ENCODE assay signal across 1 cellular context in the genomic region with DNA sequence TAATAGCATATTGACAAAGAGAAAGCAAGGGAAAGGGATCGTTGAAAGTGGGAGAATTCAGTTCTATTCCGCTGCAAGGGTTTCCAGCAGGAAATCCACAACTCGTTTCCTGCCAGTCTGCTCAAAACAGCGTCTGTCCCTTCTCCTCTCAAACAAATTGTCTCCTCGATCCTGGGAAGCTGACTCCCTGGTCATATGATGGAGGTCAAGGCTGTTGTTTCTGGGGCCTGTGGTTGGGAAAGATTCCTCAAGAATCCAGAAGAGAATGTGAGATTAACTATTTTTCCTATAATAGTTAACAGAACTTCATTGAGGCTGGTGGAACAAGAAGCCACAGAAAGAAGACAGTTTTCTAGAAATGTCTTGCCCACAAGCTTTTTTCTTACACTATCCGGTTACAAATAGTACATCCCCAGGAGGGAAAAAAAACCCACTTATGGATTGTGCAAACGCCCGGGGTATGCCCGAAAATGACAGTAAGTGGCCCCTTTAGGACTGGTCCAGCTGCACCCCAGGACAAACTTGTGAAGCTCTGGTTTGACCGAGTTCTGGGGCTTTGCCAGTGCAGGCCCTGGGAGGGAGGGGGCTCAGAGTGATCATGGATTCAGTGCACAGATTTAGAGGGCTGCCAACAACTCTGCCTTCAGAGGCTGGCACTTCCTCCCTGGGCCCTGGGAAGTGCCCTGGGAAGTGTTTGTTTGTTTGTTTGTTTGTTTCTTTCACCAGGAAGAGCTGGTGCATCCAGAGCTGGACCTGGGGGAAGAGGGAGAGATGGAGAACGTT.
TF ChIP-seq lines count a peak whose summit lies in the region.

No MANE protein-coding gene starts in this region.

TF ChIP-seq in K562, 482 proteins besides CTCF, POLR2A, EP300 and RAD21:
- TF ChIP-seq MAFK (IDR thresholded peaks at IDR 0.05; ENCODE audit: low read length) (no peak), ZNF347 (CRISPR knock-in tag; IDR thresholded peaks at IDR 0.05; ENCODE audit: low read depth) (no peak), RNF2 (IDR thresholded peaks at IDR 0.05) (0 out of 2 replicates have a peak, but pooled peaks have one; percentile 2), JUN (IDR thresholded peaks at IDR 0.05; ENCODE audit: borderline replicate concordance, low read depth, low read length) (no peak), JUN (CRISPR knock-in tag; IDR thresholded peaks at IDR 0.05; ENCODE audit: borderline replicate concordance) (no peak)
- TF ChIP-seq, protein P1, sequence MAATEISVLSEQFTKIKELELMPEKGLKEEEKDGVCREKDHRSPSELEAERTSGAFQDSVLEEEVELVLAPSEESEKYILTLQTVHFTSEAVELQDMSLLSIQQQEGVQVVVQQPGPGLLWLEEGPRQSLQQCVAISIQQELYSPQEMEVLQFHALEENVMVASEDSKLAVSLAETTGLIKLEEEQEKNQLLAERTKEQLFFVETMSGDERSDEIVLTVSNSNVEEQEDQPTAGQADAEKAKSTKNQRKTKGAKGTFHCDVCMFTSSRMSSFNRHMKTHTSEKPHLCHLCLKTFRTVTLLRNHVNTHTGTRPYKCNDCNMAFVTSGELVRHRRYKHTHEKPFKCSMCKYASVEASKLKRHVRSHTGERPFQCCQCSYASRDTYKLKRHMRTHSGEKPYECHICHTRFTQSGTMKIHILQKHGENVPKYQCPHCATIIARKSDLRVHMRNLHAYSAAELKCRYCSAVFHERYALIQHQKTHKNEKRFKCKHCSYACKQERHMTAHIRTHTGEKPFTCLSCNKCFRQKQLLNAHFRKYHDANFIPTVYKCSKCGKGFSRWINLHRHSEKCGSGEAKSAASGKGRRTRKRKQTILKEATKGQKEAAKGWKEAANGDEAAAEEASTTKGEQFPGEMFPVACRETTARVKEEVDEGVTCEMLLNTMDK (IDR thresholded peaks at IDR 0.05; ENCODE audit: borderline replicate concordance, insufficient read depth, low read depth, low read length, poor library complexity, severe bottlenecking): no peak
